ENCODE assay signal across 8 cellular contexts in genomic region chr7:28685291-28685659, GRCh38.
DNase-seq lines count a peak whose midpoint lies in the region; ATAC-seq, FAIRE-seq and TF ChIP-seq lines count a peak whose summit lies in the region.

No MANE protein-coding gene starts in this region.

- H3K36me3 Mint-ChIP-seq in endothelial cell (ENCODE audit: low read depth, unreplicated experiment) = no peaks in the 10 kb centered on the region
- H3K36me3 Mint-ChIP-seq in activated T-cell treated with anti-CD3 and anti-CD28 coated beads, Interleukin-2, amount 50 U/mL, for 24 hours (ENCODE audit: low read depth) = no peaks in the 10 kb centered on the region

- peak overlapping the region; percentile 61 for H3K4me3 ChIP-seq in epithelial cell of proximal tubule (ENCODE audit: low read depth, low read length)

- H3K9me3 Mint-ChIP-seq in endothelial cell (ENCODE audit: unreplicated experiment) = no peaks in the 10 kb centered on the region
- no peaks in the 10 kb centered on the region for H3K9me3 Mint-ChIP-seq in activated T-cell treated with anti-CD3 and anti-CD28 coated beads, Interleukin-2, amount 50 U/mL, for 24 hours

- H3K4me1 Mint-ChIP-seq in endothelial cell (ENCODE audit: unreplicated experiment) = peaks cover 6% of the 10 kb centered on the region
- peaks cover 4% of the 10 kb centered on the region for H3K4me1 Mint-ChIP-seq in activated T-cell treated with anti-CD3 and anti-CD28 coated beads, Interleukin-2, amount 50 U/mL, for 24 hours (ENCODE audit: low read depth)

- DNase-seq in epithelial cell of proximal tubule (ENCODE audit: low read depth) (no peak), omental fat pad (ENCODE audit: low spot score) (no peak), GM19239 (ENCODE audit: insufficient read length, low spot score) (no peak), endothelial cell (ENCODE audit: low spot score) (no peak), GM10266 (ENCODE audit: extremely low spot score) (no peak)
- no peak for DNase-seq in activated T-cell treated with anti-CD3 and anti-CD28 coated beads, Interleukin-2, amount 50 U/mL, for 24 hours

- no peak for FAIRE-seq in GM19239 (lab: Jason Lieb, UNC)

- TF ChIP-seq CTCF in epithelial cell of proximal tubule (conservative IDR thresholded peaks at IDR 0.05; ENCODE audit: low read depth, low read length) (no peak), omental fat pad (IDR thresholded peaks at IDR 0.05) (no peak), endothelial cell (IDR thresholded peaks at IDR 0.05; ENCODE audit: unreplicated experiment) (no peak), GM10266 (IDR thresholded peaks at IDR 0.05; ENCODE audit: control insufficient read depth, insufficient read depth, low read depth, missing control alignments) (no peak)

- no peak overlapping the region for H3K27ac Mint-ChIP-seq in endothelial cell (ENCODE audit: unreplicated experiment)
- H3K27ac Mint-ChIP-seq in activated T-cell treated with anti-CD3 and anti-CD28 coated beads, Interleukin-2, amount 50 U/mL, for 24 hours = no peak overlapping the region

- peaks cover 2% of the 10 kb centered on the region for H3K27me3 Mint-ChIP-seq in endothelial cell (ENCODE audit: unreplicated experiment)
- H3K27me3 Mint-ChIP-seq in activated T-cell treated with anti-CD3 and anti-CD28 coated beads, Interleukin-2, amount 50 U/mL, for 24 hours = peaks cover 21% of the 10 kb centered on the region

- no peak overlapping the region for H3K4me3 Mint-ChIP-seq in endothelial cell (ENCODE audit: unreplicated experiment)
- no peak overlapping the region for H3K4me3 Mint-ChIP-seq in activated T-cell treated with anti-CD3 and anti-CD28 coated beads, Interleukin-2, amount 50 U/mL, for 24 hours

- ATAC-seq in GM18498 (IDR thresholded peaks at IDR 0.05; ENCODE audit: unreplicated experiment) = peak; percentile 48
- ATAC-seq in HG03432 (IDR thresholded peaks at IDR 0.05; ENCODE audit: unreplicated experiment) = peak; percentile 36
- peak; percentile 18 for ATAC-seq in omental fat pad (ENCODE audit: low FRiP score)
